Comparison of ENCODE assay signal across 16 cellular contexts in genomic region chr22:44585559-44586121, GRCh38.
DNase-seq lines count a peak whose midpoint lies in the region; ATAC-seq, FAIRE-seq and TF ChIP-seq lines count a peak whose summit lies in the region.
"Had no signal": no experiment of that assay in that cellular context is flagged by ENCODE, and none has a peak within 500 bp of the region (broad histone marks: within the 10 kb centered on the region; RNA-seq: fewer than 3 reads in every experiment).

No MANE protein-coding gene starts in this region.

- CTCF ChIA-PET in HepG2 (lab: Yijun Ruan, JAX; ENCODE audit: low intra/inter-chr PET ratio, low total read pairs) = no interaction called here

- no peak for TF ChIP-seq CTCF in right lobe of liver (IDR thresholded peaks at IDR 0.05)
- TF ChIP-seq CTCF in HepG2 (CRISPR knock-in tag; IDR thresholded peaks at IDR 0.05) = no peak
- TF ChIP-seq CTCF in coronary artery (IDR thresholded peaks at IDR 0.05) = no peak

- no peaks in the 10 kb centered on the region for H3K36me3 ChIP-seq in right lobe of liver
- no peaks in the 10 kb centered on the region for H3K36me3 ChIP-seq in HepG2 (replicated peaks in 1 of 2; ENCODE audit: control insufficient read depth in 1 of 2, insufficient read depth in 2 of 2, low read length in 2 of 2)
- H3K36me3 ChIP-seq in aorta (ENCODE audit: control insufficient read depth in 1 of 2, insufficient read depth in 2 of 2, low read length in 1 of 2) = no peaks in the 10 kb centered on the region
- H3K36me3 ChIP-seq: Peyer's patch, tibial nerve had no signal

- POLR2A ChIA-PET in HepG2 (lab: Yijun Ruan, JAX) = no interaction called here

- TF ChIP-seq EP300 in HepG2 (IDR thresholded peaks at IDR 0.05; ENCODE audit: low read depth in 2 of 2, low read length in 2 of 2) = no peak
- no peak for TF ChIP-seq EP300 in HepG2 (CRISPR knock-in tag; IDR thresholded peaks at IDR 0.05; ENCODE audit: borderline replicate concordance)

- in situ Hi-C loops in HepG2 (cut with HindIII; ENCODE audit: extremely low pct_ligation_motif_present, low pct_unique_long_range_greater_than_20kb) = no loop called here

- intact Hi-C loops in right lobe of liver (cut with DNase I) (no loop called here), HepG2 (cut with micrococcal nuclease; ENCODE audit: unreplicated experiment) (no loop called here), aorta (cut with DNase I) (no loop called here)

- no peak overlapping the region for H2AFZ ChIP-seq in HepG2 (ENCODE audit: low read length)

- no TSS peak for BruUV-seq in HepG2 (replicated peaks; lab: Mats Ljungman, UMichigan)

- no peak overlapping the region for H3K9ac ChIP-seq in HepG2 (ENCODE audit: insufficient read depth, low read depth, low read length)
- H3K9ac ChIP-seq: KMS-11 had no signal

- no peak for TF ChIP-seq RAD21 in HepG2 (CRISPR knock-in tag; IDR thresholded peaks at IDR 0.05)

- FAIRE-seq in HepG2 (lab: Jason Lieb, UNC) = no peak
- FAIRE-seq: keratinocyte had no signal

- H3K4me3 ChIP-seq in right lobe of liver (no peak overlapping the region), HepG2 (replicated peaks in 1 of 3; ENCODE audit: insufficient read depth in 1 of 3, low read depth in 2 of 3, low read length in 3 of 3) (no peak overlapping the region), coronary artery (no peak overlapping the region), aorta (ENCODE audit: low read length in 2 of 2) (no peak overlapping the region)
- H3K4me3 ChIP-seq: body of pancreas, Peyer's patch, tibial nerve had no signal

- H3K4me1 ChIP-seq in right lobe of liver (no peaks in the 10 kb centered on the region), HepG2 (ENCODE audit: insufficient read depth, low read length) (no peaks in the 10 kb centered on the region), aorta (ENCODE audit: control insufficient read depth in 1 of 2, insufficient read depth in 2 of 2, low read length in 2 of 2) (no peaks in the 10 kb centered on the region)
- H3K4me1 ChIP-seq: body of pancreas, Peyer's patch, tibial nerve had no signal

- ATAC-seq in right lobe of liver (no peak), HepG2 (no peak), aorta (ENCODE audit: low FRiP score) (no peak)
- ATAC-seq: T-cell had no signal

- H3K79me2 ChIP-seq in HepG2 (ENCODE audit: insufficient read depth, low read length) = no peaks in the 10 kb centered on the region

- no peak overlapping the region for H3K27ac ChIP-seq in right lobe of liver
- H3K27ac ChIP-seq in HepG2 (ENCODE audit: extremely low read length, insufficient read depth, low read length) = no peak overlapping the region
- no peak overlapping the region for H3K27ac ChIP-seq in coronary artery
- no peak overlapping the region for H3K27ac ChIP-seq in aorta (ENCODE audit: low read depth in 1 of 2, low read length in 2 of 2)
- H3K27ac ChIP-seq: KMS-11, Peyer's patch, tibial nerve had no signal

- H3K9me3 ChIP-seq in right lobe of liver = no peaks in the 10 kb centered on the region
- no peaks in the 10 kb centered on the region for H3K9me3 ChIP-seq in HepG2 (ENCODE audit: low read length)
- H3K9me3 ChIP-seq in aorta (ENCODE audit: control insufficient read depth, low read length) = no peaks in the 10 kb centered on the region
- H3K9me3 ChIP-seq: body of pancreas, Peyer's patch had no signal

- DNase-seq in right lobe of liver (peak; percentile 9 to 31 (median 26)), HepG2 (ENCODE audit: low spot score) (no peak), coronary artery (ENCODE audit: low spot score) (peak; percentile 62), mesenteric fat pad (ENCODE audit: low spot score) (peak; percentile 85), aorta (peak; percentile 38 to 49), activated gamma-delta T cell treated with Interleukin-2 at 50 U/mL for 16 hours (no peak), D341Med (ENCODE audit: low spot score) (no peak)
- DNase-seq: activated CD4-positive, CD25-positive, alpha-beta regulatory T cell; NCI-H1417 treated with DMSO at 0.1 percent for 48 hours; NCI-H2227 treated with DMSO at 0.1 percent for 48 hours; T-cell had no signal

- H4K20me1 ChIP-seq in HepG2 (ENCODE audit: insufficient read depth, low read length) = no peaks in the 10 kb centered on the region

- no peak for TF ChIP-seq POLR2A in right lobe of liver (IDR thresholded peaks at IDR 0.05)
- no peak for TF ChIP-seq POLR2A in HepG2 (IDR thresholded peaks at IDR 0.05; ENCODE audit: insufficient read depth in 1 of 2, low read depth in 2 of 2, low read length in 2 of 2)

- 48% methylated on average over 9 of the region's 17 CpGs for WGBS in right lobe of liver (ENCODE audit: insufficient coverage, low coverage, low lambda C conversion rate, missing lambda C conversion rate)
- 12% methylated on average over 10 of the region's 17 CpGs for WGBS in HepG2 (ENCODE audit: low lambda C conversion rate)
- 72 to 77% methylated on average over 17 of the region's 17 CpGs for WGBS in aorta, 2 donors

- no peaks in the 10 kb centered on the region for H3K27me3 ChIP-seq in right lobe of liver
- H3K27me3 ChIP-seq in HepG2 (ENCODE audit: control insufficient read depth in 1 of 2, insufficient read depth in 2 of 2, low read length in 2 of 2) = peaks cover 5 to 56% of the 10 kb centered on the region in 2 experiments; a peak in 4 of 5 replicates
- H3K27me3 ChIP-seq in aorta (ENCODE audit: control insufficient read depth in 1 of 2, insufficient read depth in 2 of 2, low read length in 1 of 2) = no peaks in the 10 kb centered on the region
- H3K27me3 ChIP-seq: body of pancreas, Peyer's patch had no signal

- H3K4me2 ChIP-seq in HepG2 (ENCODE audit: low read depth, low read length) = no peak overlapping the region
- H3K4me2 ChIP-seq: KMS-11 had no signal

TF ChIP-seq in HepG2, 621 proteins besides CTCF, POLR2A, EP300 and RAD21 (continues in another document):
- TF ChIP-seq HNRNPK (IDR thresholded peaks at IDR 0.05; ENCODE audit: low read depth, low read length, poor library complexity, severe bottlenecking) (no peak), THAP7 (CRISPR knock-in tag; IDR thresholded peaks at IDR 0.05) (no peak), ARNTL (CRISPR knock-in tag; IDR thresholded peaks at IDR 0.05) (no peak), ZNF790 (CRISPR knock-in tag; IDR thresholded peaks at IDR 0.05; ENCODE audit: borderline replicate concordance) (no peak), ZKSCAN8 (CRISPR knock-in tag; IDR thresholded peaks at IDR 0.05; ENCODE audit: borderline replicate concordance) (no peak), ZNF281 (CRISPR knock-in tag; IDR thresholded peaks at IDR 0.05; ENCODE audit: borderline replicate concordance) (no peak), MAX (IDR thresholded peaks at IDR 0.05) (no peak), MEIS2 (CRISPR knock-in tag; IDR thresholded peaks at IDR 0.05) (no peak), YY1 (IDR thresholded peaks at IDR 0.05; ENCODE audit: insufficient read depth, insufficient replicate concordance, low read depth, low read length) (no peak), NCOA5 (CRISPR knock-in tag; IDR thresholded peaks at IDR 0.05) (no peak), ZSCAN22 (CRISPR knock-in tag; IDR thresholded peaks at IDR 0.05) (no peak), MTF1 (CRISPR knock-in tag; IDR thresholded peaks at IDR 0.05) (no peak), DMTF1 (CRISPR knock-in tag; IDR thresholded peaks at IDR 0.05) (no peak)

Comparison
In these comparisons a context has a peak if more than half of its experiments do, and no peak if none do; other contexts are left out.
1. DNase-seq: peak in right lobe of liver (3 of 3), coronary artery (single experiment), mesenteric fat pad (single experiment) and aorta (2 of 2); none in HepG2 (single experiment), activated gamma-delta T cell treated with Interleukin-2 at 50 U/mL for 16 hours (single experiment) and D341Med (single experiment).